In genomic region chr9:136023401-136024225, GRCh38 we compare ENCODE assay signal across 10 cellular contexts.
DNase-seq lines count a peak whose midpoint lies in the region; ATAC-seq and TF ChIP-seq lines count a peak whose summit lies in the region.
"Had no signal": no experiment of that assay in that cellular context is flagged by ENCODE, and none has a peak within 500 bp of the region (broad histone marks: within the 10 kb centered on the region; RNA-seq: fewer than 3 reads in every experiment).

No MANE protein-coding gene starts in this region.

- no peaks in the 10 kb centered on the region for H3K9me3 Mint-ChIP-seq in chondrocyte (ENCODE audit: low read depth)
- H3K9me3 Mint-ChIP-seq in activated CD4-positive, alpha-beta T cell treated with anti-CD3 and anti-CD28 coated beads for 36 hours (ENCODE audit: low read depth) = no peaks in the 10 kb centered on the region

- intact Hi-C loops in right lobe of liver (cut with DNase I) = no loop called here
- intact Hi-C loops in activated CD4-positive, alpha-beta T cell treated with anti-CD3 and anti-CD28 coated beads for 36 hours (cut with DNase I, micrococcal nuclease) = no loop called here

- no peaks in the 10 kb centered on the region for H3K9me3 ChIP-seq in right lobe of liver

- H3K4me1 ChIP-seq in right lobe of liver = peaks cover 0 to 3% (median 0%) of the 10 kb centered on the region in 4 donors

- H3K27ac Mint-ChIP-seq in chondrocyte (ENCODE audit: unreplicated experiment) = peak overlapping the region; percentile 51
- H3K27ac Mint-ChIP-seq in activated CD4-positive, alpha-beta T cell treated with anti-CD3 and anti-CD28 coated beads for 36 hours = no peak overlapping the region

- H3K4me3 Mint-ChIP-seq in chondrocyte (ENCODE audit: unreplicated experiment) = no peak overlapping the region
- H3K4me3 Mint-ChIP-seq in activated CD4-positive, alpha-beta T cell treated with anti-CD3 and anti-CD28 coated beads for 36 hours = no peak overlapping the region

- TF ChIP-seq CTCF in chondrocyte (IDR thresholded peaks at IDR 0.05) = no peak
- no peak for TF ChIP-seq CTCF in right lobe of liver (IDR thresholded peaks at IDR 0.05)

- WGBS in right lobe of liver (ENCODE audit: insufficient coverage, low coverage, low lambda C conversion rate, missing lambda C conversion rate) = 58% methylated on average over 12 of the region's 17 CpGs

- POLR2A ChIA-PET in activated CD4-positive, alpha-beta T cell treated with anti-CD3 and anti-CD28 coated beads for 36 hours (lab: Charles Lee) = no interaction called here

- no peak for TF ChIP-seq POLR2A in right lobe of liver (IDR thresholded peaks at IDR 0.05)

- peaks cover 8% of the 10 kb centered on the region for H3K36me3 Mint-ChIP-seq in chondrocyte (ENCODE audit: low read depth)
- peaks cover 2% of the 10 kb centered on the region for H3K36me3 Mint-ChIP-seq in activated CD4-positive, alpha-beta T cell treated with anti-CD3 and anti-CD28 coated beads for 36 hours (ENCODE audit: low read depth)

- H3K36me3 ChIP-seq in right lobe of liver = no peaks in the 10 kb centered on the region

- no peaks in the 10 kb centered on the region for H3K27me3 ChIP-seq in right lobe of liver

- DNase-seq in DMS 273 (lab: John Stamatoyannopoulos, UW; ENCODE audit: unreplicated experiment) = peak; percentile 20
- DNase-seq in DMS 273 treated with DMSO at 0.1 percent for 48 hours (lab: John Stamatoyannopoulos, UW) = no peak
- DNase-seq in chondrocyte (ENCODE audit: low spot score) = no peak
- peak in 2 of 3 donors; percentile 53 to 66 for DNase-seq in right lobe of liver
- DNase-seq in SK-N-DZ (ENCODE audit: low spot score) = no peak
- no peak for DNase-seq in DMS79 (lab: John Stamatoyannopoulos, UW)
- DNase-seq in activated CD4-positive, alpha-beta T cell treated with anti-CD3 and anti-CD28 coated beads for 36 hours = no peak
- DNase-seq: MM.1S had no signal

- peak; percentile 39 to 59 (median 50) for ATAC-seq in right lobe of liver
- ATAC-seq in activated CD4-positive, alpha-beta T cell treated with anti-CD3 and anti-CD28 coated beads for 36 hours = no peak

- H3K27me3 Mint-ChIP-seq in chondrocyte (ENCODE audit: low read depth) = no peaks in the 10 kb centered on the region
- H3K27me3 Mint-ChIP-seq in activated CD4-positive, alpha-beta T cell treated with anti-CD3 and anti-CD28 coated beads for 36 hours = no peaks in the 10 kb centered on the region

- no peak overlapping the region for H3K4me3 ChIP-seq in right lobe of liver

- CTCF ChIA-PET in activated CD4-positive, alpha-beta T cell treated with anti-CD3 and anti-CD28 coated beads for 36 hours (lab: Charles Lee) = no interaction called here

- no peak overlapping the region for H3K27ac ChIP-seq in right lobe of liver
- peak overlapping the region; percentile 69 for H3K27ac ChIP-seq in temporal lobe (ENCODE audit: low read depth, low read length)
- H3K27ac ChIP-seq: 22Rv1 had no signal

- peaks cover 23% of the 10 kb centered on the region for H3K4me1 Mint-ChIP-seq in chondrocyte (ENCODE audit: low read depth)
- H3K4me1 Mint-ChIP-seq in activated CD4-positive, alpha-beta T cell treated with anti-CD3 and anti-CD28 coated beads for 36 hours = no peaks in the 10 kb centered on the region

Comparison
In these comparisons a context has a peak if more than half of its experiments do, and no peak if none do; other contexts are left out.
1. DNase-seq: peak in DMS 273 (single experiment) and right lobe of liver (2 of 3); none in DMS 273 treated with DMSO at 0.1 percent for 48 hours (single experiment), chondrocyte (single experiment), SK-N-DZ (single experiment), DMS79 (single experiment) and activated CD4-positive, alpha-beta T cell treated with anti-CD3 and anti-CD28 coated beads for 36 hours (single experiment).